In genomic region chr16:11326737-11327276, GRCh38 we compare ENCODE assay signal across 1 cellular context.
TF ChIP-seq lines count a peak whose summit lies in the region.

No MANE protein-coding gene starts in this region.

TF ChIP-seq in GM23338, 12 proteins besides CTCF, POLR2A, EP300 and RAD21 (continued from another document):
- TF ChIP-seq ZNF462 (CRISPR knock-in tag; IDR thresholded peaks at IDR 0.05) = no peak
- TF ChIP-seq EZH2 (IDR thresholded peaks at IDR 0.05; ENCODE audit: low read depth, unreplicated experiment) = no peak
